ENCODE assay signal across 30 cellular contexts in genomic region chr1:80919426-80919825, GRCh38.
"Had no signal": no experiment of that assay in that cellular context is flagged by ENCODE, and none has a peak within 500 bp of the region (broad histone marks: within the 10 kb centered on the region; RNA-seq: fewer than 3 reads in every experiment).

No MANE protein-coding gene starts in this region.

- DNase-seq: activated CD4-positive, alpha-beta T cell treated with anti-CD3 and anti-CD28 coated beads, Interleukin-2, amount 10 ng/mL, durations not matched to agents 24 days and 14 days; activated CD4-positive, alpha-beta T cell treated with anti-CD3 and anti-CD28 coated beads, Interleukin-2, amount 50 U/mL, for 48 hours; activated CD8-positive, alpha-beta memory T cell treated with anti-CD3 and anti-CD28 coated beads, Interleukin-2, amount 50 U/mL, for 4 hours; activated CD8-positive, alpha-beta T cell treated with anti-CD3 and anti-CD28 coated beads, Interleukin-2, amount 10 ng/mL, durations not matched to agents 7 days and 5 days; activated gamma-delta T cell treated with Interleukin-2 at 50 U/mL for 16 hours; activated naive CD4-positive, alpha-beta T cell treated with anti-CD3 and anti-CD28 coated beads for 36 hours; activated T-cell treated with anti-CD3 and anti-CD28 coated beads for 4 hours; activated T-cell treated with anti-CD3 and anti-CD28 coated beads, Interleukin-2, amount 50 U/mL, for 4 hours; adrenal gland; body of pancreas; Karpas-422; KBM-7; NCI-H1048; NCI-H1105 treated with DMSO at 0.1 percent for 48 hours; NCI-H1436; NCI-H1694; NCI-H1930; NCI-H2081 treated with DMSO at 0.1 percent for 48 hours; NCI-H345; NCI-H524 treated with DMSO at 0.1 percent for 48 hours; NK-92 treated with Interleukin-12 subunit alpha and Interleukin-12 subunit beta, amount 100 ng/mL, for 24 hours; PC-3; Peyer's patch; RPMI8226; SIG-M5; SW 1271; T1000 had no signal

- H3K4me3 ChIP-seq: adrenal gland, body of pancreas, breast epithelium, Peyer's patch had no signal

- H3K27me3 ChIP-seq: adrenal gland, body of pancreas, breast epithelium, Peyer's patch had no signal

- H3K4me1 ChIP-seq: body of pancreas, breast epithelium, Peyer's patch had no signal

- H3K27ac ChIP-seq: body of pancreas, breast epithelium, Peyer's patch had no signal

- H3K36me3 ChIP-seq: adrenal gland, breast epithelium, Peyer's patch had no signal

- ATAC-seq: activated CD8-positive, alpha-beta T cell treated with anti-CD3 and anti-CD28 coated beads, Interleukin-2, amount 10 ng/mL, durations not matched to agents 7 days and 5 days; activated naive CD4-positive, alpha-beta T cell treated with anti-CD3 and anti-CD28 coated beads, Interleukin-2, amount 50 U/mL, for 72 hours; activated T-cell treated with anti-CD3 and anti-CD28 coated beads, Interleukin-2, amount 50 U/mL, for 4 hours; body of pancreas; PC-3; SK-N-SH treated with all-trans-retinoic acid at 6 μM for 48 hours had no signal

- H3K9me3 ChIP-seq: adrenal gland, body of pancreas, breast epithelium, Peyer's patch had no signal
